2 cellular contexts compared by ENCODE assay signal in genomic region chr10:113680172-113681111, GRCh38.
TF ChIP-seq lines count a peak whose summit lies in the region.

No MANE protein-coding gene starts in this region.

TF ChIP-seq in GM23338, 12 proteins besides CTCF, POLR2A, EP300 and RAD21 (continued from another document):
- no peak for TF ChIP-seq REST (IDR thresholded peaks at IDR 0.05; ENCODE audit: unreplicated experiment)
- no peak for TF ChIP-seq ZNF462 (CRISPR knock-in tag; IDR thresholded peaks at IDR 0.05)
- no peak for TF ChIP-seq ZNF114 (CRISPR knock-in tag; IDR thresholded peaks at IDR 0.05)
- TF ChIP-seq ZNF331 (CRISPR knock-in tag; IDR thresholded peaks at IDR 0.05; ENCODE audit: low read depth), result no peak
- TF ChIP-seq NANOG (IDR thresholded peaks at IDR 0.05; ENCODE audit: borderline replicate concordance), result no peak
- TF ChIP-seq EZH2phosphoT487 (IDR thresholded peaks at IDR 0.05; ENCODE audit: unreplicated experiment), result no peak
- TF ChIP-seq JUNB (IDR thresholded peaks at IDR 0.05; ENCODE audit: unreplicated experiment), result no peak
- no peak for TF ChIP-seq CREB1 (CRISPR knock-in tag; IDR thresholded peaks at IDR 0.05; ENCODE audit: low read depth)
- no peak for TF ChIP-seq STAT1 (IDR thresholded peaks at IDR 0.05; ENCODE audit: unreplicated experiment)
- TF ChIP-seq POLR2AphosphoS5 (IDR thresholded peaks at IDR 0.05; ENCODE audit: low read depth), result no peak
- no peak for TF ChIP-seq ETS1 (IDR thresholded peaks at IDR 0.05)

TF ChIP-seq in liver, 16 proteins besides CTCF, POLR2A, EP300 and RAD21 (continued from another document):
- no peak for TF ChIP-seq ZBTB33 (IDR thresholded peaks at IDR 0.05)
- peak; percentile 5 to 29 for TF ChIP-seq HNF4A (conservative IDR thresholded peaks at IDR 0.05)
- peak; percentile 5 for TF ChIP-seq SP1 (IDR thresholded peaks at IDR 0.05)
- peak; percentile 51 to 58 for TF ChIP-seq JUND (IDR thresholded peaks at IDR 0.05)
- TF ChIP-seq RXRA (IDR thresholded peaks at IDR 0.05), result peak in 1 of 2 donors; percentile 3
- no peak for TF ChIP-seq TAF1 (conservative IDR thresholded peaks at IDR 0.05)
- TF ChIP-seq FOXA2 (IDR thresholded peaks at IDR 0.05), result no peak
- TF ChIP-seq YY1 (IDR thresholded peaks at IDR 0.05), result no peak
- no peak for TF ChIP-seq ATF3 (IDR thresholded peaks at IDR 0.05)
- TF ChIP-seq MAX (IDR thresholded peaks at IDR 0.05), result no peak
- no peak for TF ChIP-seq EGR1 (IDR thresholded peaks at IDR 0.05; ENCODE audit: low read depth in 2 of 2)
